Comparison of ENCODE assay signal across 9 cellular contexts in genomic region chr12:121893901-121894540, GRCh38. TPM values are rescaled to one million over a fixed set of nuclear protein-coding genes. Genes with fewer than 3 reads are reported as not detected.
A peak's percentile ranks its signal among the peaks of the same experiment; 100 is the strongest.
DNase-seq lines count a peak whose midpoint lies in the region; ATAC-seq lines count a peak whose summit lies in the region.
"Had no signal": no experiment of that assay in that cellular context is flagged by ENCODE, and none has a peak within 500 bp of the region (broad histone marks: within the 10 kb centered on the region; RNA-seq: fewer than 3 reads in every experiment).

No MANE protein-coding gene starts in this region.

- peak; percentile 79 for DNase-seq in Caki2 (ENCODE audit: low read depth)
- peak; percentile 90 for DNase-seq in NCI-H2107 treated with DMSO at 0.1 percent for 48 hours (lab: John Stamatoyannopoulos, UW; ENCODE audit: unreplicated experiment)
- peak; percentile 78 for DNase-seq in astrocyte of the hippocampus (ENCODE audit: low read depth, low spot score)
- DNase-seq in Right ventricle myocardium inferior (ENCODE audit: missing footprints), result no peak
- no peak for DNase-seq in G401 (ENCODE audit: low spot score)
- no peak for DNase-seq in mesenteric fat pad (ENCODE audit: low spot score)

- peaks cover 10% of the 10 kb centered on the region for H3K36me3 ChIP-seq in mucosa of stomach (ENCODE audit: control insufficient read depth, insufficient read depth, low read length)

- intact Hi-C loops in Right ventricle myocardium inferior (cut with DNase I), result no loop called here

- no peak for ATAC-seq in Right ventricle myocardium inferior
- ATAC-seq in GM21825 (IDR thresholded peaks at IDR 0.05; ENCODE audit: unreplicated experiment), result no peak

- H3K27me3 ChIP-seq in mucosa of stomach (ENCODE audit: control insufficient read depth, insufficient read depth, low read length), result no peaks in the 10 kb centered on the region

- peaks cover 27% of the 10 kb centered on the region for H3K4me1 ChIP-seq in mucosa of stomach (ENCODE audit: control insufficient read depth, insufficient read depth, low read length)

- no peaks in the 10 kb centered on the region for H3K9me3 ChIP-seq in mucosa of stomach (ENCODE audit: control insufficient read depth, low read length)

- peak overlapping the region; percentile 6 for H3K4me3 ChIP-seq in mucosa of stomach (ENCODE audit: low read length)

- H3K9ac ChIP-seq in mucosa of stomach (ENCODE audit: low read length), result peak overlapping the region; percentile 38

- in situ Hi-C loops in Caki2 (cut with HindIII; ENCODE audit: low pct_unique_long_range_greater_than_20kb, low sequenced_read_pairs) (no loop called here), G401 (cut with HindIII; ENCODE audit: low sequenced_read_pairs) (no loop called here)

RNA-seq across cellular contexts. Expression of gene PSMD9, which starts 5.4 kb away (rescaled TPM):
- total RNA-seq in Caki2 (2014; rRNA removed; shearing (Covaris generic); ENCODE audit: low replicate concordance), result 157 and 191 TPM in 2 replicates
- total RNA-seq in Right ventricle myocardium inferior (35.4 TPM), mesenteric fat pad (54.7 TPM)
- 65.2 and 96.5 TPM in 2 replicates for total RNA-seq in G401 (2014; rRNA removed; shearing (Covaris generic))

RNA-seq across cellular contexts. Expression of gene CFAP251, which starts 24.4 kb away (rescaled TPM):
- total RNA-seq in Caki2 (2014; rRNA removed; shearing (Covaris generic); ENCODE audit: low replicate concordance), result 10.8 and 12.3 TPM in 2 replicates
- total RNA-seq in Right ventricle myocardium inferior (1.3 TPM), mesenteric fat pad (2.1 TPM)
- total RNA-seq in G401 (2014; rRNA removed; shearing (Covaris generic)), result 0.31 and 0.44 TPM in 2 replicates

RNA-seq across cellular contexts. Expression of gene HPD, which starts 35.4 kb away (rescaled TPM):
- 12.7 and 13.4 TPM in 2 replicates for total RNA-seq in Caki2 (2014; rRNA removed; shearing (Covaris generic); ENCODE audit: low replicate concordance)
- total RNA-seq in Right ventricle myocardium inferior (2.3 TPM), mesenteric fat pad (2.2 TPM)
- total RNA-seq in G401 (2014; rRNA removed; shearing (Covaris generic)), result 16.2 and 20.0 TPM in 2 replicates
- total RNA-seq: glomerular endothelial cell had no signal

Comparison
In these comparisons a context has a peak if more than half of its experiments do, and no peak if none do; other contexts are left out.
1. DNase-seq: peak in Caki2 (single experiment), NCI-H2107 treated with DMSO at 0.1 percent for 48 hours (single experiment) and astrocyte of the hippocampus (single experiment); none in Right ventricle myocardium inferior (single experiment), G401 (single experiment) and mesenteric fat pad (single experiment).